ENCODE assay signal across 20 cellular contexts in the genomic region with DNA sequence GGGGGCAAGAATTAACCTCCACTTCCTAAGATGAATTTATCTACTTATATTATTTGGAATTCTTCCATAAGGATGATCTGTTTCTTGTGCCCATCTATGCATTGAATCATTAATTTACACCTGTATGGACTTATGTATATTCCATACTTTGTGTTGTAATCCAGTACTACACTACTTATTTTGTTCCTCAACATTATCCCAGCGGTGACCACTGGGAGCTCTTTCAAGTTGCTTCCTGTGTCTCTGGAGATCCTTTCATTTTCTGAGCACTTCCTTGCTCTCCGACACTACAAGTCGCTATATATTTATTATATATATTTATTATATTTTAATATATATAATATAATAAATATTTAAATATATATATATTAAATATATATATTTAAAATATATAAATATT. TPM values are rescaled to one million over a fixed set of nuclear protein-coding genes. Genes with fewer than 3 reads are reported as not detected.
DNase-seq lines count a peak whose midpoint lies in the region; ATAC-seq, FAIRE-seq and TF ChIP-seq lines count a peak whose summit lies in the region.
"Had no signal": no experiment of that assay in that cellular context is flagged by ENCODE, and none has a peak within 500 bp of the region (broad histone marks: within the 10 kb centered on the region; RNA-seq: fewer than 3 reads in every experiment).

No MANE protein-coding gene starts in this region.

- no peak overlapping the region for H2BK15ac ChIP-seq in IMR-90 (ENCODE audit: low read depth, low read length)
- no peak overlapping the region for H2BK15ac ChIP-seq in mesendoderm (replicated peaks; ENCODE audit: low read depth)

- H4K91ac ChIP-seq in IMR-90 (ENCODE audit: insufficient read depth, low read depth, low read length) = no peak overlapping the region

- BruUV-seq in IMR-90 (replicated peaks; lab: Mats Ljungman, UMichigan) (no TSS peak), K562 (replicated peaks; lab: Mats Ljungman, UMichigan) (no TSS peak)

- H3K36me3 ChIP-seq in IMR-90 (ENCODE audit: control insufficient read depth, insufficient read depth, low read length) = no peaks in the 10 kb centered on the region
- H3K36me3 ChIP-seq in K562 (ENCODE audit: control insufficient read depth, insufficient read depth, low read length) = no peaks in the 10 kb centered on the region
- H3K36me3 ChIP-seq in mesendoderm (ENCODE audit: control insufficient read depth, insufficient read depth, low read length) = no peaks in the 10 kb centered on the region
- no peaks in the 10 kb centered on the region for H3K36me3 ChIP-seq in esophagus squamous epithelium
- H3K36me3 ChIP-seq: sigmoid colon, transverse colon had no signal

- POLR2A ChIA-PET in IMR-90 (lab: Charles Lee; ENCODE audit: unreplicated experiment) = no interaction called here
- POLR2A ChIA-PET in K562 (lab: Yijun Ruan, JAX) = interaction anchor here (1.0 to 1.8 kb wide), 2 partner anchors 12 to 14 kb away, joined by 4 read pairs; no protein-coding TSS in a partner anchor

- no peak for TF ChIP-seq RAD21 in IMR-90 (IDR thresholded peaks at IDR 0.05; ENCODE audit: low read length)
- no peak for TF ChIP-seq RAD21 in K562 (CRISPR knock-in tag; conservative IDR thresholded peaks at IDR 0.05 in 1 of 2, IDR thresholded peaks at IDR 0.05 in 1 of 2)

- H3K18ac ChIP-seq in IMR-90 (ENCODE audit: low read depth, low read length) = no peak overlapping the region
- no peak overlapping the region for H3K18ac ChIP-seq in mesendoderm (ENCODE audit: low read length)

- no peak for TF ChIP-seq EP300 in K562 (IDR thresholded peaks at IDR 0.05; ENCODE audit: low read length)

- no CpG with 5 or more reads among the region's 3 CpGs for WGBS in IMR-90 (ENCODE audit: extremely low coverage in 2 of 2, insufficient read length in 1 of 2), 2 experiments
- 5% methylated on average over 3 of the region's 3 CpGs for WGBS in K562 (ENCODE audit: insufficient coverage, low coverage, missing lambda C conversion rate)
- WGBS in mesendoderm (ENCODE audit: extremely low coverage, insufficient coverage, low lambda C conversion rate) = no CpG with 5 or more reads among the region's 3 CpGs
- WGBS in esophagus squamous epithelium, 2 donors = 81 to 85% methylated on average over 3 of the region's 3 CpGs

- H3K27ac ChIP-seq in IMR-90 (ENCODE audit: insufficient read depth, low read length) (no peak overlapping the region), K562 (ENCODE audit: extremely low read depth, low read depth, low read length) (no peak overlapping the region), mesendoderm (ENCODE audit: low read depth, low read length) (no peak overlapping the region), esophagus squamous epithelium (no peak overlapping the region)
- H3K27ac ChIP-seq: body of pancreas, KMS-11, sigmoid colon, transverse colon had no signal

- no peak overlapping the region for H2AFZ ChIP-seq in IMR-90 (replicated peaks; ENCODE audit: low read length, poor library complexity)
- H2AFZ ChIP-seq in K562 (ENCODE audit: low read depth, low read length) = no peak overlapping the region

- no peaks in the 10 kb centered on the region for H4K20me1 ChIP-seq in IMR-90 (ENCODE audit: insufficient read depth, low read length)
- no peaks in the 10 kb centered on the region for H4K20me1 ChIP-seq in K562 (replicated peaks; ENCODE audit: control insufficient read depth, insufficient read depth, low read length)

- in situ Hi-C loops in IMR-90 (cut with MboI; ENCODE audit: low sequenced_read_pairs) = loop anchor here (10.0 kb wide), 1 partner anchor 269 kb away; no protein-coding TSS in a partner anchor
- in situ Hi-C loops in K562 (cut with MboI) = no loop called here

- intact Hi-C loops in IMR-90 (cut with micrococcal nuclease) (no loop called here), K562 (cut with micrococcal nuclease) (loop anchor here (10.0 kb wide), 1 partner anchor 289 kb away; no protein-coding TSS in a partner anchor), esophagus squamous epithelium (cut with DNase I) (loop anchor here (10.0 kb wide), 1 partner anchor 279 kb away; a partner anchor contains a TSS)

- H2AK5ac ChIP-seq in IMR-90 (ENCODE audit: low read depth, low read length) (no peak overlapping the region), mesendoderm (ENCODE audit: low read length) (no peak overlapping the region)

- TF ChIP-seq CTCF in IMR-90 (conservative IDR thresholded peaks at IDR 0.05; ENCODE audit: low read depth, low read length) (peak; percentile 12; the same call in 1 of the 2 replicates), K562 (IDR thresholded peaks at IDR 0.05 in 2 of 3, conservative IDR thresholded peaks at IDR 0.05 in 1 of 3; ENCODE audit: insufficient read depth in 2 of 3, low read depth in 1 of 3, low read length in 3 of 3) (no peak), esophagus squamous epithelium (IDR thresholded peaks at IDR 0.05) (no peak)

- H3K23ac ChIP-seq in IMR-90 (ENCODE audit: low read depth, low read length) (no peak overlapping the region), mesendoderm (ENCODE audit: low read length) (no peak overlapping the region)

- FAIRE-seq in K562 (lab: Jason Lieb, UNC) = peak; percentile 6

- H2BK20ac ChIP-seq in IMR-90 (ENCODE audit: low read depth, low read length) = no peak overlapping the region

- H2BK120ac ChIP-seq in IMR-90 (ENCODE audit: low read depth, low read length) = no peak overlapping the region
- H2BK120ac ChIP-seq in mesendoderm (ENCODE audit: low read depth, low read length) = no peak overlapping the region

- H4K8ac ChIP-seq in IMR-90 (ENCODE audit: low read depth in 2 of 2, low read length in 2 of 2) = no peak overlapping the region
- no peak overlapping the region for H4K8ac ChIP-seq in mesendoderm (ENCODE audit: low read depth, low read length)

- H3K4me2 ChIP-seq in IMR-90 (ENCODE audit: low read depth, low read length) (no peak overlapping the region), K562 (ENCODE audit: insufficient read depth, low read length) (no peak overlapping the region), mesendoderm (ENCODE audit: low read length) (no peak overlapping the region)
- H3K4me2 ChIP-seq: KMS-11 had no signal

- H3K9ac ChIP-seq in IMR-90 (ENCODE audit: low read depth, low read length) (no peak overlapping the region), K562 (ENCODE audit: insufficient read depth in 1 of 2, low read depth in 2 of 2, low read length in 2 of 2) (no peak overlapping the region), mesendoderm (ENCODE audit: low read length) (no peak overlapping the region)
- H3K9ac ChIP-seq: KMS-11 had no signal

- TF ChIP-seq POLR2A in IMR-90 (IDR thresholded peaks at IDR 0.05; ENCODE audit: low read depth, low read length) = no peak
- TF ChIP-seq POLR2A in K562 (conservative IDR thresholded peaks at IDR 0.05) = no peak
- TF ChIP-seq POLR2A in esophagus squamous epithelium (IDR thresholded peaks at IDR 0.05) = no peak

- H3K4ac ChIP-seq in IMR-90 (ENCODE audit: low read depth, low read length) (no peak overlapping the region), mesendoderm (ENCODE audit: low read depth, low read length) (no peak overlapping the region)

- no peak overlapping the region for H3K14ac ChIP-seq in IMR-90 (replicated peaks; ENCODE audit: low read depth, low read length)

- no peak overlapping the region for H2BK5ac ChIP-seq in IMR-90 (ENCODE audit: low read depth, low read length, poor library complexity, severe bottlenecking)
- no peak overlapping the region for H2BK5ac ChIP-seq in mesendoderm (ENCODE audit: low read length)

- H3K9me3 ChIP-seq in IMR-90 (ENCODE audit: control insufficient read depth, insufficient read depth, low read length) (no peaks in the 10 kb centered on the region), K562 (replicated peaks; ENCODE audit: control insufficient read depth, insufficient read depth, low read depth, low read length) (no peaks in the 10 kb centered on the region), esophagus squamous epithelium (no peaks in the 10 kb centered on the region)
- H3K9me3 ChIP-seq: body of pancreas, Caco-2, sigmoid colon, transverse colon had no signal

- H3K4me3 ChIP-seq in IMR-90 (ENCODE audit: insufficient read depth, low read depth, low read length) = no peak overlapping the region
- H3K4me3 ChIP-seq in K562 = no peak overlapping the region
- H3K4me3 ChIP-seq in mesendoderm (ENCODE audit: low read length) = no peak overlapping the region
- H3K4me3 ChIP-seq in esophagus squamous epithelium = no peak overlapping the region
- H3K4me3 ChIP-seq: body of pancreas, sigmoid colon, transverse colon had no signal

- dilution Hi-C loops in IMR-90 (cut with HindIII; ENCODE audit: low sequenced_read_pairs, unreplicated experiment) = no loop called here

- H3K27me3 ChIP-seq in IMR-90 (ENCODE audit: control insufficient read depth, insufficient read depth, low read length) (peaks cover 2% of the 10 kb centered on the region), K562 (ENCODE audit: control insufficient read depth in 2 of 2, insufficient read depth in 2 of 2, low read length in 2 of 2) (peaks cover 16 to 46% of the 10 kb centered on the region in 2 experiments), mesendoderm (ENCODE audit: insufficient read depth, low read length, poor library complexity) (no peaks in the 10 kb centered on the region), esophagus squamous epithelium (peaks cover 0 to 66% (median 0%) of the 10 kb centered on the region in 4 donors)

- H4K5ac ChIP-seq in IMR-90 (ENCODE audit: low read depth, low read length) (no peak overlapping the region), mesendoderm (ENCODE audit: low read length) (no peak overlapping the region)

- H3K79me1 ChIP-seq in IMR-90 (ENCODE audit: low read depth in 1 of 2, low read length in 2 of 2) (no peaks in the 10 kb centered on the region), mesendoderm (ENCODE audit: low read length) (no peaks in the 10 kb centered on the region)

- DNase-seq in DMS53 (lab: John Stamatoyannopoulos, UW) (peak; percentile 58), DMS53 treated with DMSO at 0.1 percent for 48 hours (lab: John Stamatoyannopoulos, UW; ENCODE audit: unreplicated experiment) (no peak), IMR-90 (peak; percentile 19), K562 (ENCODE audit: extremely low read depth in 1 of 4, low spot score in 3 of 4) (peak in 3 of 4 experiments; percentile 10 to 29 (median 24)), mesendoderm (peak; percentile 43), esophagus squamous epithelium (lab: John Stamatoyannopoulos, UW) (no peak), NCI-H1092 treated with DMSO at 0.1 percent for 48 hours (lab: John Stamatoyannopoulos, UW) (no peak)
- DNase-seq in activated naive CD4-positive, alpha-beta T cell treated with Interleukin-2 at 50 U/mL for 16 hours = no peak
- DNase-seq: 8988T; activated CD8-positive, alpha-beta memory T cell treated with anti-CD3 and anti-CD28 coated beads, Interleukin-2, amount 10 ng/mL, durations not matched to agents 7 days and 5 days; activated gamma-delta T cell treated with Interleukin-2 at 50 U/mL for 16 hours; body of pancreas; Caco-2; effector CD8-positive, alpha-beta T cell; NCI-H2029 treated with DMSO at 0.1 percent for 48 hours; sigmoid colon; stimulated activated CD4-positive, alpha-beta T cell treated with anti-CD3 and anti-CD28 coated beads, Interleukin-4, amount 100 ng/mL, for 4 hours; transverse colon had no signal

- no peak overlapping the region for H2AK9ac ChIP-seq in IMR-90 (replicated peaks; ENCODE audit: low read depth, low read length, poor library complexity)

- H3K4me1 ChIP-seq in IMR-90 (ENCODE audit: control insufficient read depth, insufficient read depth, low read length) (peaks cover 2% of the 10 kb centered on the region; the same call in 1 of the 2 replicates), K562 (replicated peaks in 1 of 2; ENCODE audit: control insufficient read depth in 2 of 2, insufficient read depth in 2 of 2, low read length in 2 of 2) (peaks cover 0 to 4% of the 10 kb centered on the region in 2 experiments; a peak in 1 of 5 replicates), mesendoderm (ENCODE audit: control insufficient read depth, low read depth, low read length) (no peaks in the 10 kb centered on the region), esophagus squamous epithelium (peaks cover 0 to 8% (median 0%) of the 10 kb centered on the region in 3 donors)
- H3K4me1 ChIP-seq: body of pancreas had no signal

- H3K9me1 ChIP-seq in IMR-90 (ENCODE audit: insufficient read depth, low read length) (peaks cover 3% of the 10 kb centered on the region; the same call in 1 of the 2 replicates), K562 (ENCODE audit: control insufficient read depth, insufficient read depth, low read length) (no peaks in the 10 kb centered on the region)

- ATAC-seq in IMR-90 (ENCODE audit: low read depth) = no peak
- ATAC-seq in K562 = peak; percentile 39; the same call in 1 of the 3 replicates
- ATAC-seq: activated CD8-positive, alpha-beta memory T cell treated with anti-CD3 and anti-CD28 coated beads, Interleukin-2, amount 10 ng/mL, durations not matched to agents 7 days and 5 days; body of pancreas; HCT116 had no signal

- CTCF ChIA-PET in IMR-90 (lab: Yijun Ruan, JAX) (no interaction called here), K562 (lab: Yijun Ruan, JAX; ENCODE audit: low intra/inter-chr PET ratio) (no interaction called here)

- H3K56ac ChIP-seq in IMR-90 (ENCODE audit: extremely low read depth, insufficient read depth, low read length) (no peak overlapping the region), mesendoderm (ENCODE audit: low read length) (no peak overlapping the region)

- no peaks in the 10 kb centered on the region for H3K79me2 ChIP-seq in K562 (ENCODE audit: control insufficient read depth, insufficient read depth, low read length)
- H3K79me2 ChIP-seq in mesendoderm (ENCODE audit: control insufficient read depth, insufficient read depth, low read length) = no peaks in the 10 kb centered on the region

RNA-seq across cellular contexts. Expression of a gene that starts 54.9 kb away (rescaled TPM):
- total RNA-seq in IMR-90 (2012; rRNA removed) (14.7 and 19.7 TPM in 2 replicates), K562 (2014; rRNA removed) (0.20 and 0.23 TPM in 2 replicates), K562 (2014; rRNA removed; fragmentation: Illumina TruSeq; extraction: Trizol) (0.15 and 0.83 TPM in 2 replicates), K562 (2015; rRNA removed; fragmentation: Illumina TruSeq; extraction: Trizol) (0.14 and 0.30 TPM in 2 replicates), K562 (2021) (0.29 and 0.72 TPM in 2 replicates), esophagus squamous epithelium (1 to 10 TPM in 1 of 4 donors, under 1 TPM in 3; 0.11 to 1.1 (median 0.40) TPM)
- polyA plus RNA-seq in IMR-90 (2012; rRNA removed) (6.1 and 6.9 TPM in 2 replicates), K562 (2011; rRNA removed) (0.10 and 0.15 TPM in 2 replicates), K562 (2014; fragmentation: Illumina TruSeq; extraction: Trizol) (0.15 and 0.19 TPM in 2 replicates), K562 (2014; fragmentation: Nextera tagmentation; extraction: Ambion mirVana) (under 1 TPM in 1 of 2 experiments, not detected in 1; 0.03 TPM), K562 (2014; rRNA removed) (0.07 and 0.16 TPM in 2 replicates)
- 2.1 and 2.6 TPM in 2 replicates for polyA plus RNA-seq in IMR-90 (2012; cell fraction: cytosol; rRNA removed)
- polyA plus RNA-seq in IMR-90 (2012; cell fraction: nucleus; rRNA removed; ENCODE audit: low replicate concordance) = 16.1 and 41.1 TPM in 2 replicates
- total RNA-seq in K562 (2011; cell fraction: chromatin; rRNA removed; ENCODE audit: low replicate concordance) = 1.1 and 3.0 TPM in 2 replicates
- 0.53 and 1.0 TPM in 2 replicates for total RNA-seq in K562 (2011; cell fraction: nucleolus; rRNA removed)
- total RNA-seq in K562 (2011; cell fraction: nucleoplasm; rRNA removed) = 0.53 and 1.4 TPM in 2 replicates
- 0.04 and 0.09 TPM in 2 replicates for polyA plus RNA-seq in K562 (2011; cell fraction: cytosol; rRNA removed)
- polyA plus RNA-seq in K562 (2011; cell fraction: nucleus; rRNA removed) = 0.14 and 1.0 TPM in 2 replicates
- 0.18 and 0.26 TPM in 2 replicates for polyA plus RNA-seq in K562 (2012)
- polyA minus RNA-seq in K562 (2011; rRNA and poly(A)+ RNA removed) = 0.54 and 2.1 TPM in 2 replicates
- polyA minus RNA-seq in K562 (2011; cell fraction: cytosol; rRNA and poly(A)+ RNA removed) = not detected in 2 replicates
- polyA minus RNA-seq in K562 (2011; cell fraction: nucleus; rRNA and poly(A)+ RNA removed) = 0.54 and 0.78 TPM in 2 replicates
- polyA plus RNA-seq in mesendoderm (2013, experiment 1 of 2) = 1.4 TPM
- 1.5 TPM for polyA plus RNA-seq in mesendoderm (2013, experiment 2 of 2)

Comparison
In these comparisons a context has a peak if more than half of its experiments do, and no peak if none do; other contexts are left out.
1. DNase-seq: peak in DMS53 (single experiment), IMR-90 (single experiment), K562 (3 of 4) and mesendoderm (single experiment); none in DMS53 treated with DMSO at 0.1 percent for 48 hours (single experiment), activated naive CD4-positive, alpha-beta T cell treated with Interleukin-2 at 50 U/mL for 16 hours (single experiment), esophagus squamous epithelium (single experiment) and NCI-H1092 treated with DMSO at 0.1 percent for 48 hours (single experiment).